Comparison of ENCODE assay signal across 2 cellular contexts in the genomic region with DNA sequence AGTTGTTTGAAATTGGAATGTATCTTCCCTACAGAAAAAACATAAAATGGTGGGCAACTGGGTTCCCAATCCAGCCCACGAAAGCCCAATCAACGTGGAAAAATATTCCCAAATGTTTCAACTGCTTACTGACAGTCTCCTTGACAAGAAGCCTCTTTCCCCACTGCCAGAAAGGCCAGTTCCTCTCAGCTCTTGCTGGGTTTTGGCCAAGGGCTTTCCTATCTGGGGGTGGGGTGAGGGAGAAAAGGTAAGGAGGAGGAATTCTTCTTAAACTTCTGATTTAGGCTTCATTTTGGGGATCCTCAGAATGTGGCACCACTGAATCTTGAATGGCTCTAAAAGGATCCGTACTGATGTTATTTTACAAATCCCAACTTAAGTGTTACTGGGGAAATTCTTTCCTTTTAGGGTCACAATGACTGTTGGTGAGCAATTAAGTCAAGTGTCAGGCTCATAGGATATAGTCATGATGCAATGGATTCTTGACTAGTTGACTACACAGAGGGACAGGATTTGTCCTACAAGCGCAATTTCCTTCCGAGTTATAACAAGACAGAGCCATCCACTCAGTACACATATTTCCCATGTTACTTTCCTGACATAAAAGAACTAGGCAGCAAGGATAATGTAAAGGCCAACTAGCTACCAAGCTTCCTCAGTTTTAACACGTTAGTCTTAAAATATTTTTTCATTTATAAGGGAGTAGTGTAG.
TF ChIP-seq lines count a peak whose summit lies in the region.

No MANE protein-coding gene starts in this region.

TF ChIP-seq in SK-N-SH, 30 proteins besides CTCF, POLR2A, EP300 and RAD21:
- TF ChIP-seq, protein P1, sequence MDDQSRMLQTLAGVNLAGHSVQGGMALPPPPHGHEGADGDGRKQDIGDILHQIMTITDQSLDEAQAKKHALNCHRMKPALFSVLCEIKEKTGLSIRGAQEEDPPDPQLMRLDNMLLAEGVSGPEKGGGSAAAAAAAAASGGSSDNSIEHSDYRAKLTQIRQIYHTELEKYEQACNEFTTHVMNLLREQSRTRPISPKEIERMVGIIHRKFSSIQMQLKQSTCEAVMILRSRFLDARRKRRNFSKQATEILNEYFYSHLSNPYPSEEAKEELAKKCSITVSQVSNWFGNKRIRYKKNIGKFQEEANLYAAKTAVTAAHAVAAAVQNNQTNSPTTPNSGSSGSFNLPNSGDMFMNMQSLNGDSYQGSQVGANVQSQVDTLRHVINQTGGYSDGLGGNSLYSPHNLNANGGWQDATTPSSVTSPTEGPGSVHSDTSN (IDR thresholded peaks at IDR 0.05), result no peak
- TF ChIP-seq REST (IDR thresholded peaks at IDR 0.05; ENCODE audit: low read depth, low read length) (no peak), MEF2A (IDR thresholded peaks at IDR 0.05; ENCODE audit: borderline replicate concordance, low read depth) (no peak), USF2 (IDR thresholded peaks at IDR 0.05; ENCODE audit: borderline replicate concordance, low read depth, low read length) (no peak), FOXM1 (IDR thresholded peaks at IDR 0.05; ENCODE audit: low read depth) (no peak), CHD2 (IDR thresholded peaks at IDR 0.05; ENCODE audit: low read length, partially characterized antibody) (no peak), MXI1 (IDR thresholded peaks at IDR 0.05; ENCODE audit: low read depth, low read length) (no peak)
- TF ChIP-seq, protein P2, sequence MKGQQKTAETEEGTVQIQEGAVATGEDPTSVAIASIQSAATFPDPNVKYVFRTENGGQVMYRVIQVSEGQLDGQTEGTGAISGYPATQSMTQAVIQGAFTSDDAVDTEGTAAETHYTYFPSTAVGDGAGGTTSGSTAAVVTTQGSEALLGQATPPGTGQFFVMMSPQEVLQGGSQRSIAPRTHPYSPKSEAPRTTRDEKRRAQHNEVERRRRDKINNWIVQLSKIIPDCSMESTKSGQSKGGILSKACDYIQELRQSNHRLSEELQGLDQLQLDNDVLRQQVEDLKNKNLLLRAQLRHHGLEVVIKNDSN (IDR thresholded peaks at IDR 0.05; ENCODE audit: borderline replicate concordance, low read depth), result no peak

TF ChIP-seq in SK-N-SH treated with all-trans-retinoic acid at 6 μM for 48 hours, 23 proteins besides CTCF, POLR2A, EP300 and RAD21:
- TF ChIP-seq CREB5 (CRISPR knock-in tag; IDR thresholded peaks at IDR 0.05; ENCODE audit: low read depth) (no peak), GLIS3 (CRISPR knock-in tag; IDR thresholded peaks at IDR 0.05) (no peak), ARNTL (CRISPR knock-in tag; IDR thresholded peaks at IDR 0.05; ENCODE audit: borderline replicate concordance, low read depth) (no peak), ESRRG (CRISPR knock-in tag; IDR thresholded peaks at IDR 0.05) (no peak), ZC3H10 (CRISPR knock-in tag; IDR thresholded peaks at IDR 0.05) (no peak), ZFP3 (CRISPR knock-in tag; IDR thresholded peaks at IDR 0.05) (no peak), CSDC2 (CRISPR knock-in tag; IDR thresholded peaks at IDR 0.05) (no peak)
- TF ChIP-seq, protein P3, sequence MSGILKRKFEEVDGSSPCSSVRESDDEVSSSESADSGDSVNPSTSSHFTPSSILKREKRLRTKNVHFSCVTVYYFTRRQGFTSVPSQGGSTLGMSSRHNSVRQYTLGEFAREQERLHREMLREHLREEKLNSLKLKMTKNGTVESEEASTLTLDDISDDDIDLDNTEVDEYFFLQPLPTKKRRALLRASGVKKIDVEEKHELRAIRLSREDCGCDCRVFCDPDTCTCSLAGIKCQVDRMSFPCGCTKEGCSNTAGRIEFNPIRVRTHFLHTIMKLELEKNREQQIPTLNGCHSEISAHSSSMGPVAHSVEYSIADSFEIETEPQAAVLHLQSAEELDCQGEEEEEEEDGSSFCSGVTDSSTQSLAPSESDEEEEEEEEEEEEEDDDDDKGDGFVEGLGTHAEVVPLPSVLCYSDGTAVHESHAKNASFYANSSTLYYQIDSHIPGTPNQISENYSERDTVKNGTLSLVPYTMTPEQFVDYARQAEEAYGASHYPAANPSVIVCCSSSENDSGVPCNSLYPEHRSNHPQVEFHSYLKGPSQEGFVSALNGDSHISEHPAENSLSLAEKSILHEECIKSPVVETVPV (CRISPR knock-in tag; IDR thresholded peaks at IDR 0.05), result no peak
- TF ChIP-seq, protein P4, sequence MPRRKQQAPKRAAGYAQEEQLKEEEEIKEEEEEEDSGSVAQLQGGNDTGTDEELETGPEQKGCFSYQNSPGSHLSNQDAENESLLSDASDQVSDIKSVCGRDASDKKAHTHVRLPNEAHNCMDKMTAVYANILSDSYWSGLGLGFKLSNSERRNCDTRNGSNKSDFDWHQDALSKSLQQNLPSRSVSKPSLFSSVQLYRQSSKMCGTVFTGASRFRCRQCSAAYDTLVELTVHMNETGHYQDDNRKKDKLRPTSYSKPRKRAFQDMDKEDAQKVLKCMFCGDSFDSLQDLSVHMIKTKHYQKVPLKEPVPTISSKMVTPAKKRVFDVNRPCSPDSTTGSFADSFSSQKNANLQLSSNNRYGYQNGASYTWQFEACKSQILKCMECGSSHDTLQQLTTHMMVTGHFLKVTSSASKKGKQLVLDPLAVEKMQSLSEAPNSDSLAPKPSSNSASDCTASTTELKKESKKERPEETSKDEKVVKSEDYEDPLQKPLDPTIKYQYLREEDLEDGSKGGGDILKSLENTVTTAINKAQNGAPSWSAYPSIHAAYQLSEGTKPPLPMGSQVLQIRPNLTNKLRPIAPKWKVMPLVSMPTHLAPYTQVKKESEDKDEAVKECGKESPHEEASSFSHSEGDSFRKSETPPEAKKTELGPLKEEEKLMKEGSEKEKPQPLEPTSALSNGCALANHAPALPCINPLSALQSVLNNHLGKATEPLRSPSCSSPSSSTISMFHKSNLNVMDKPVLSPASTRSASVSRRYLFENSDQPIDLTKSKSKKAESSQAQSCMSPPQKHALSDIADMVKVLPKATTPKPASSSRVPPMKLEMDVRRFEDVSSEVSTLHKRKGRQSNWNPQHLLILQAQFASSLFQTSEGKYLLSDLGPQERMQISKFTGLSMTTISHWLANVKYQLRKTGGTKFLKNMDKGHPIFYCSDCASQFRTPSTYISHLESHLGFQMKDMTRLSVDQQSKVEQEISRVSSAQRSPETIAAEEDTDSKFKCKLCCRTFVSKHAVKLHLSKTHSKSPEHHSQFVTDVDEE (CRISPR knock-in tag; IDR thresholded peaks at IDR 0.05), result no peak
